In genomic region chr3:96836153-96836915, GRCh38 we compare ENCODE assay signal across 7 cellular contexts. TPM values are rescaled to one million over a fixed set of nuclear protein-coding genes. Genes with fewer than 3 reads are reported as not detected.
"Had no signal": no experiment of that assay in that cellular context is flagged by ENCODE, and none has a peak within 500 bp of the region (broad histone marks: within the 10 kb centered on the region; RNA-seq: fewer than 3 reads in every experiment).

No MANE protein-coding gene starts in this region.

- FAIRE-seq: H1, H54, K562 had no signal

- ATAC-seq: GM23338, K562 had no signal

- H3K4me3 ChIP-seq: GM23338, K562 had no signal

- H3K4me2 ChIP-seq: GM23338 had no signal

- H2AFZ ChIP-seq: GM23338 had no signal

- DNase-seq: H9, HCEC 1CT, IMR-90 had no signal

RNA-seq across cellular contexts. Expression of gene EPHA6, which starts 21.9 kb away (rescaled TPM):
- total RNA-seq: IMR-90, K562 had no signal
- polyA plus RNA-seq: IMR-90, K562 had no signal
